2 cellular contexts compared by ENCODE assay signal in the genomic region with DNA sequence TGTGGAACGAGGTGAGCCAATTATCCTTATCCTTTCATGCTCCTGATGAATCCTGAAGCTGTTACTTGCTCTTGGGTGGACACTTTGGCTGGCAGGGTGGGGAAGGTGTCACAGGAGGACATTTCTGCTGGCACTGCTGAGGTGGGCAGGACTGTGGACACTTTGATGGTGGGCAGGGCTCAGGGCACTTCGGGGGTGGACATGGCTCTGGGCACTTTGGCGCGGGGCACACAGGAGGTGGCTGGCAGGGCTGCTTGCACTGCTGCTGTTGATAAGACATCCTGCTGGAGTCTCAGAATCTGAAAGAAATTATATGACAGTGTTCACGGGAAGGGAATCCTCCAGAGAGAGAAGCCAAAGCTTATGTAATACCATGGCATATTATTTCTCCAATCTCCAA. TPM values are rescaled to one million over a fixed set of nuclear protein-coding genes. Genes with fewer than 3 reads are reported as not detected.
"Had no signal": no experiment of that assay in that cellular context is flagged by ENCODE, and none has a peak within 500 bp of the region (broad histone marks: within the 10 kb centered on the region; RNA-seq: fewer than 3 reads in every experiment).

No MANE protein-coding gene starts in this region.

RNA-seq across cellular contexts. Expression of a gene that starts 0.9 kb away (rescaled TPM):
- total RNA-seq: G401, GM12878 had no signal

RNA-seq across cellular contexts. Expression of a gene that starts 18.1 kb away (rescaled TPM):
- total RNA-seq: G401, GM12878 had no signal
- polyA plus RNA-seq: GM12878 had no signal

RNA-seq across cellular contexts. Expression of a gene that starts 38.2 kb away (rescaled TPM):
- total RNA-seq: G401, GM12878 had no signal

RNA-seq across cellular contexts. Expression of a gene that starts 41.0 kb away (rescaled TPM):
- total RNA-seq: G401, GM12878 had no signal
- polyA plus RNA-seq: GM12878 had no signal

RNA-seq across cellular contexts. Expression of a gene that starts 55.1 kb away (rescaled TPM):
- total RNA-seq: G401, GM12878 had no signal
- polyA plus RNA-seq: GM12878 had no signal
